Comparison of ENCODE assay signal across 2 cellular contexts in the genomic region with DNA sequence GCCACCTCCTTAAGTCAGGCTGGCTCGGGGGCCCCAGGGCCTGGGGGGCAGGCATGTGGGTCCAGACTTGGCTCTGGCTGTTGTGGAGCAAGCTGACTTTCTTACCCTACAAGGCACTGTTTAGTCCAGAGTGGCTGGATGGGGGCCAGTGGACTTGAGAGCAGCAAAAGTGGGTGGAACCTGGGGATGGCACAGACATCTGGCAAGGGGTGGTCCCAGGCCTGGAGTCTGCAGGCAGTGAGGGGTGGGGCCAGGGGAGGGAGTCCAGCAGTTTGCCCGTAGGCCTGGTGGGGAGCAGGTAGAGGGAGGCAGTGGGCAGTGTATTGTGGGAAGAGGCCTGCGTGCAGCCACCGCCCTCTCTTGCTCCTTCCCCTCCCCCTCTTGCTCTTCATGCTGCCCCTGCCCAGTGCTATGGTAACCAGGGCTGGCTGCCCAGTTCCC.
TF ChIP-seq lines count a peak whose summit lies in the region.

No MANE protein-coding gene starts in this region.

TF ChIP-seq in HCT116, 20 proteins besides CTCF, POLR2A, EP300 and RAD21 (continued from another document):
- no peak for TF ChIP-seq ZNF274 (IDR thresholded peaks at IDR 0.05; ENCODE audit: low read depth, low read length)
- no peak for TF ChIP-seq REST (IDR thresholded peaks at IDR 0.05; ENCODE audit: low read depth)
- TF ChIP-seq JUND (IDR thresholded peaks at IDR 0.05), result no peak
- no peak for TF ChIP-seq POLR2AphosphoS5 (IDR thresholded peaks at IDR 0.05; ENCODE audit: low read depth, low read length)
- no peak for TF ChIP-seq ZFX (IDR thresholded peaks at IDR 0.05)
- TF ChIP-seq SIN3A (IDR thresholded peaks at IDR 0.05; ENCODE audit: low read depth), result no peak
- TF ChIP-seq ELF1 (IDR thresholded peaks at IDR 0.05; ENCODE audit: borderline replicate concordance, low read depth), result no peak

TF ChIP-seq in WTC11, 78 proteins besides CTCF, POLR2A, EP300 and RAD21 (continued from another document):
- TF ChIP-seq ARID4B (CRISPR knock-in tag; IDR thresholded peaks at IDR 0.05; ENCODE audit: borderline replicate concordance) (no peak), MYBL2 (CRISPR knock-in tag; IDR thresholded peaks at IDR 0.05) (no peak), FOXP1 (CRISPR knock-in tag; IDR thresholded peaks at IDR 0.05; ENCODE audit: borderline replicate concordance) (no peak), GABPB1 (CRISPR knock-in tag; IDR thresholded peaks at IDR 0.05) (no peak), NR1H2 (CRISPR knock-in tag; IDR thresholded peaks at IDR 0.05) (no peak), ZNF425 (CRISPR knock-in tag; conservative IDR thresholded peaks at IDR 0.05) (no peak), ZNF263 (CRISPR knock-in tag; IDR thresholded peaks at IDR 0.05; ENCODE audit: low read depth) (no peak)
- TF ChIP-seq, protein P1, sequence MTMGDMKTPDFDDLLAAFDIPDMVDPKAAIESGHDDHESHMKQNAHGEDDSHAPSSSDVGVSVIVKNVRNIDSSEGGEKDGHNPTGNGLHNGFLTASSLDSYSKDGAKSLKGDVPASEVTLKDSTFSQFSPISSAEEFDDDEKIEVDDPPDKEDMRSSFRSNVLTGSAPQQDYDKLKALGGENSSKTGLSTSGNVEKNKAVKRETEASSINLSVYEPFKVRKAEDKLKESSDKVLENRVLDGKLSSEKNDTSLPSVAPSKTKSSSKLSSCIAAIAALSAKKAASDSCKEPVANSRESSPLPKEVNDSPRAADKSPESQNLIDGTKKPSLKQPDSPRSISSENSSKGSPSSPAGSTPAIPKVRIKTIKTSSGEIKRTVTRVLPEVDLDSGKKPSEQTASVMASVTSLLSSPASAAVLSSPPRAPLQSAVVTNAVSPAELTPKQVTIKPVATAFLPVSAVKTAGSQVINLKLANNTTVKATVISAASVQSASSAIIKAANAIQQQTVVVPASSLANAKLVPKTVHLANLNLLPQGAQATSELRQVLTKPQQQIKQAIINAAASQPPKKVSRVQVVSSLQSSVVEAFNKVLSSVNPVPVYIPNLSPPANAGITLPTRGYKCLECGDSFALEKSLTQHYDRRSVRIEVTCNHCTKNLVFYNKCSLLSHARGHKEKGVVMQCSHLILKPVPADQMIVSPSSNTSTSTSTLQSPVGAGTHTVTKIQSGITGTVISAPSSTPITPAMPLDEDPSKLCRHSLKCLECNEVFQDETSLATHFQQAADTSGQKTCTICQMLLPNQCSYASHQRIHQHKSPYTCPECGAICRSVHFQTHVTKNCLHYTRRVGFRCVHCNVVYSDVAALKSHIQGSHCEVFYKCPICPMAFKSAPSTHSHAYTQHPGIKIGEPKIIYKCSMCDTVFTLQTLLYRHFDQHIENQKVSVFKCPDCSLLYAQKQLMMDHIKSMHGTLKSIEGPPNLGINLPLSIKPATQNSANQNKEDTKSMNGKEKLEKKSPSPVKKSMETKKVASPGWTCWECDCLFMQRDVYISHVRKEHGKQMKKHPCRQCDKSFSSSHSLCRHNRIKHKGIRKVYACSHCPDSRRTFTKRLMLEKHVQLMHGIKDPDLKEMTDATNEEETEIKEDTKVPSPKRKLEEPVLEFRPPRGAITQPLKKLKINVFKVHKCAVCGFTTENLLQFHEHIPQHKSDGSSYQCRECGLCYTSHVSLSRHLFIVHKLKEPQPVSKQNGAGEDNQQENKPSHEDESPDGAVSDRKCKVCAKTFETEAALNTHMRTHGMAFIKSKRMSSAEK (CRISPR knock-in tag; IDR thresholded peaks at IDR 0.05; ENCODE audit: borderline replicate concordance), result no peak
- TF ChIP-seq, protein P2, sequence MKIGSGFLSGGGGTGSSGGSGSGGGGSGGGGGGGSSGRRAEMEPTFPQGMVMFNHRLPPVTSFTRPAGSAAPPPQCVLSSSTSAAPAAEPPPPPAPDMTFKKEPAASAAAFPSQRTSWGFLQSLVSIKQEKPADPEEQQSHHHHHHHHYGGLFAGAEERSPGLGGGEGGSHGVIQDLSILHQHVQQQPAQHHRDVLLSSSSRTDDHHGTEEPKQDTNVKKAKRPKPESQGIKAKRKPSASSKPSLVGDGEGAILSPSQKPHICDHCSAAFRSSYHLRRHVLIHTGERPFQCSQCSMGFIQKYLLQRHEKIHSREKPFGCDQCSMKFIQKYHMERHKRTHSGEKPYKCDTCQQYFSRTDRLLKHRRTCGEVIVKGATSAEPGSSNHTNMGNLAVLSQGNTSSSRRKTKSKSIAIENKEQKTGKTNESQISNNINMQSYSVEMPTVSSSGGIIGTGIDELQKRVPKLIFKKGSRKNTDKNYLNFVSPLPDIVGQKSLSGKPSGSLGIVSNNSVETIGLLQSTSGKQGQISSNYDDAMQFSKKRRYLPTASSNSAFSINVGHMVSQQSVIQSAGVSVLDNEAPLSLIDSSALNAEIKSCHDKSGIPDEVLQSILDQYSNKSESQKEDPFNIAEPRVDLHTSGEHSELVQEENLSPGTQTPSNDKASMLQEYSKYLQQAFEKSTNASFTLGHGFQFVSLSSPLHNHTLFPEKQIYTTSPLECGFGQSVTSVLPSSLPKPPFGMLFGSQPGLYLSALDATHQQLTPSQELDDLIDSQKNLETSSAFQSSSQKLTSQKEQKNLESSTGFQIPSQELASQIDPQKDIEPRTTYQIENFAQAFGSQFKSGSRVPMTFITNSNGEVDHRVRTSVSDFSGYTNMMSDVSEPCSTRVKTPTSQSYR (CRISPR knock-in tag; IDR thresholded peaks at IDR 0.05), result no peak
